Comparison of ENCODE assay signal across 14 cellular contexts in genomic region chr14:84403585-84403984, GRCh38.
DNase-seq lines count a peak whose midpoint lies in the region; ATAC-seq and TF ChIP-seq lines count a peak whose summit lies in the region.
"Had no signal": no experiment of that assay in that cellular context is flagged by ENCODE, and none has a peak within 500 bp of the region (broad histone marks: within the 10 kb centered on the region; RNA-seq: fewer than 3 reads in every experiment).

No MANE protein-coding gene starts in this region.

- H3K9me2 ChIP-seq in hepatocyte (replicated peaks; ENCODE audit: insufficient read depth): no peaks in the 10 kb centered on the region

- H3K36me3 ChIP-seq in hepatocyte (replicated peaks; ENCODE audit: insufficient read depth, low read depth): no peaks in the 10 kb centered on the region
- H3K36me3 ChIP-seq: adrenal gland had no signal

- no peak for ATAC-seq in GM21576 (IDR thresholded peaks at IDR 0.05; ENCODE audit: unreplicated experiment)
- ATAC-seq: CD8-positive, alpha-beta T cell; sciatic nerve had no signal

- peaks cover 6% of the 10 kb centered on the region for H3K4me1 Mint-ChIP-seq in nephron progenitor cell
- H3K4me1 Mint-ChIP-seq: activated B cell treated with CpG ODN at 0.5 μM for 24 hours had no signal

- DNase-seq in DMS53 treated with DMSO at 0.1 percent for 48 hours (lab: John Stamatoyannopoulos, UW; ENCODE audit: unreplicated experiment) (peak; percentile 49), NCI-H1105 (lab: John Stamatoyannopoulos, UW) (peak; percentile 32), hepatocyte (ENCODE audit: low spot score) (peak; percentile 9), nephron progenitor cell (peak; percentile 13), NOMO-1 treated with DMSO at 0.1 percent for 48 hours (lab: John Stamatoyannopoulos, UW; ENCODE audit: unreplicated experiment) (no peak)
- no peak for DNase-seq in activated T-cell treated with anti-CD3 and anti-CD28 coated beads, Interleukin-2, amount 50 U/mL, for 1 hour
- no peak for DNase-seq in activated CD4-positive, CD25-positive, alpha-beta regulatory T cell (lab: John Stamatoyannopoulos, UW)
- DNase-seq: activated B cell treated with CpG ODN at 0.5 μM for 24 hours; activated CD8-positive, alpha-beta memory T cell treated with anti-CD3 and anti-CD28 coated beads for 24 hours; adrenal gland; CD8-positive, alpha-beta T cell had no signal

- H3K27me3 Mint-ChIP-seq in nephron progenitor cell (ENCODE audit: low read depth, poor library complexity): no peaks in the 10 kb centered on the region
- H3K27me3 Mint-ChIP-seq: activated B cell treated with CpG ODN at 0.5 μM for 24 hours had no signal

- H3K36me3 Mint-ChIP-seq in nephron progenitor cell (ENCODE audit: low read depth): no peaks in the 10 kb centered on the region
- H3K36me3 Mint-ChIP-seq: CD8-positive, alpha-beta T cell had no signal

- H3K27ac Mint-ChIP-seq in nephron progenitor cell: no peak overlapping the region
- H3K27ac Mint-ChIP-seq: activated B cell treated with CpG ODN at 0.5 μM for 24 hours; CD8-positive, alpha-beta T cell had no signal

- no peaks in the 10 kb centered on the region for H4K20me1 ChIP-seq in hepatocyte (ENCODE audit: insufficient read depth, poor library complexity, severe bottlenecking)

- H3K4me1 ChIP-seq in hepatocyte (ENCODE audit: insufficient read depth): no peaks in the 10 kb centered on the region

- 49% methylated on average over 2 of the region's 2 CpGs for WGBS in hepatocyte (ENCODE audit: low lambda C conversion rate, missing lambda C conversion rate)

- no peak overlapping the region for H3K27ac ChIP-seq in hepatocyte
- H3K27ac ChIP-seq: adrenal gland had no signal

- no peaks in the 10 kb centered on the region for H3K9me3 ChIP-seq in hepatocyte (ENCODE audit: low read depth)
- H3K9me3 ChIP-seq: adrenal gland had no signal

- peaks cover 9% of the 10 kb centered on the region for H3K9me3 Mint-ChIP-seq in nephron progenitor cell

- no peak overlapping the region for H2AFZ ChIP-seq in hepatocyte

- H3K79me2 ChIP-seq in hepatocyte: no peaks in the 10 kb centered on the region

- H3K4me3 Mint-ChIP-seq in nephron progenitor cell: no peak overlapping the region
- H3K4me3 Mint-ChIP-seq: activated B cell treated with CpG ODN at 0.5 μM for 24 hours; CD8-positive, alpha-beta T cell; neural crest cell had no signal

- no peaks in the 10 kb centered on the region for H3K27me3 ChIP-seq in hepatocyte
- H3K27me3 ChIP-seq: adrenal gland had no signal

- no peak overlapping the region for H3K4me2 ChIP-seq in hepatocyte

- no peak for TF ChIP-seq CTCF in hepatocyte (IDR thresholded peaks at IDR 0.05; ENCODE audit: poor library complexity)
- TF ChIP-seq CTCF in nephron progenitor cell (IDR thresholded peaks at IDR 0.05): no peak

- no peak overlapping the region for H3K4me3 ChIP-seq in hepatocyte
- H3K4me3 ChIP-seq: adrenal gland had no signal

Comparison
In these comparisons a context has a peak if more than half of its experiments do, and no peak if none do; other contexts are left out.
1. DNase-seq: peak in DMS53 treated with DMSO at 0.1 percent for 48 hours (single experiment), NCI-H1105 (single experiment), hepatocyte (single experiment) and nephron progenitor cell (single experiment); none in NOMO-1 treated with DMSO at 0.1 percent for 48 hours (single experiment), activated T-cell treated with anti-CD3 and anti-CD28 coated beads, Interleukin-2, amount 50 U/mL, for 1 hour (single experiment) and activated CD4-positive, CD25-positive, alpha-beta regulatory T cell (0 of 4).